12 cellular contexts compared by ENCODE assay signal in genomic region chr12:27338473-27338872, GRCh38.
"Had no signal": no experiment of that assay in that cellular context is flagged by ENCODE, and none has a peak within 500 bp of the region (broad histone marks: within the 10 kb centered on the region; RNA-seq: fewer than 3 reads in every experiment).

No MANE protein-coding gene starts in this region.

- H3K9me3 ChIP-seq: suprapubic skin had no signal

- H3K4me3 ChIP-seq: suprapubic skin had no signal

- H3K36me3 ChIP-seq: suprapubic skin had no signal

- DNase-seq: activated CD4-positive, alpha-beta memory T cell treated with anti-CD3 and anti-CD28 coated beads, Interleukin-2, amount 10 ng/mL, durations not matched to agents 7 days and 5 days; activated CD4-positive, alpha-beta T cell treated with anti-CD3 and anti-CD28 coated beads for 4 hours; activated effector memory CD4-positive, alpha-beta T cell treated with anti-CD3 and anti-CD28 coated beads, Interleukin-2, amount 50 U/mL, for 16 hours; activated T-cell treated with anti-CD3 and anti-CD28 coated beads, Interleukin-2, amount 50 U/mL, for 4 hours; caudate nucleus; foreskin fibroblast; nucleus accumbens; posterior cingulate gyrus; trophoblast cell had no signal

- H3K27ac ChIP-seq: suprapubic skin had no signal

- ATAC-seq: activated T-cell treated with anti-CD3 and anti-CD28 coated beads, Interleukin-2, amount 50 U/mL, for 4 hours; stimulated activated effector memory CD8-positive, alpha-beta T cell treated with anti-CD3 and anti-CD28 coated beads, Interleukin-12 subunit alpha, Interleukin-12 subunit beta, amount 100 ng/mL, for 72 hours; WTC11 had no signal

- H3K27me3 ChIP-seq: suprapubic skin had no signal
